Comparison of ENCODE assay signal across 8 cellular contexts in the genomic region with DNA sequence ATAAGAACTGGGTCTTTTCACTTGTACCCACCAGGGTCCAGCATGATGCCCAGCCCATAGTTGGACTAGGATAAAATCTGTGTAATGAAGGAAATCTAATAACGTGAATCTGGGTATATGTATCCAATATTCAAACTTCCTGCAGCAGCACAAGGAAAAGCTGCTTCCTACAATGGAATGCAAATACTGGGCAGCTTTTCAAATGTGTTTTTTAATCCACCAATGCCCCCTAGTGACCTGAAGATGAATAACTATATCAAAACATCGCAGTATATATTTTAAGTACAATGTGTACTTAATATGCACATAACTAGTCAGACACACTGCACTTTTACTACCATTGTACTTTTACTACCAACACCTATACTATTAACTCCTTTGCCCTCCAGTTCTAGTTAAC. TPM values are rescaled to one million over a fixed set of nuclear protein-coding genes. Genes with fewer than 3 reads are reported as not detected.
DNase-seq lines count a peak whose midpoint lies in the region; FAIRE-seq and TF ChIP-seq lines count a peak whose summit lies in the region.

No MANE protein-coding gene starts in this region.

- no peaks in the 10 kb centered on the region for H3K36me3 ChIP-seq in tibial nerve
- no peaks in the 10 kb centered on the region for H3K36me3 ChIP-seq in effector memory CD4-positive, alpha-beta T cell (ENCODE audit: control insufficient read depth, insufficient read depth, low read length)

- TF ChIP-seq CTCF in cardiac fibroblast (IDR thresholded peaks at IDR 0.05; ENCODE audit: low read depth, low read length) (peak; percentile 24), tibial nerve (IDR thresholded peaks at IDR 0.05) (peak; percentile 31 to 66 (median 51))

- no peaks in the 10 kb centered on the region for H3K9me3 ChIP-seq in tibial nerve
- no peaks in the 10 kb centered on the region for H3K9me3 ChIP-seq in effector memory CD4-positive, alpha-beta T cell (ENCODE audit: control insufficient read depth, low read length)

- WGBS in tibial nerve, 2 donors = 0 to 8% methylated on average over 2 of the region's 2 CpGs

- H3K27ac ChIP-seq in tibial nerve = peak overlapping the region; percentile 26 to 75 (median 33)
- no peak overlapping the region for H3K27ac ChIP-seq in effector memory CD4-positive, alpha-beta T cell (ENCODE audit: insufficient read depth, low read length, poor library complexity, severe bottlenecking)

- peaks cover 0 to 53% (median 4%) of the 10 kb centered on the region in 4 donors for H3K4me1 ChIP-seq in tibial nerve
- peaks cover 3% of the 10 kb centered on the region for H3K4me1 ChIP-seq in effector memory CD4-positive, alpha-beta T cell (ENCODE audit: control insufficient read depth, insufficient read depth, low read length, poor library complexity, severe bottlenecking)

- DNase-seq in ACHN = peak; percentile 52
- DNase-seq in GM12891 (ENCODE audit: insufficient read length, low spot score) = no peak
- peak; percentile 8 for DNase-seq in NCI-H2196 treated with DMSO at 0.1 percent for 48 hours (lab: John Stamatoyannopoulos, UW; ENCODE audit: unreplicated experiment)
- peak; percentile 77 to 78 for DNase-seq in cardiac fibroblast (ENCODE audit: low read depth in 2 of 2)
- DNase-seq in kidney tubule cell (ENCODE audit: low spot score) = peak; percentile 79
- DNase-seq in tibial nerve (ENCODE audit: low spot score in 2 of 2) = no peak
- no peak for DNase-seq in effector memory CD4-positive, alpha-beta T cell
- no peak for DNase-seq in activated T-cell treated with anti-CD3 and anti-CD28 coated beads for 4 hours

- H3K4me3 ChIP-seq in cardiac fibroblast (replicated peaks in 1 of 2; ENCODE audit: low read depth in 2 of 2, low read length in 2 of 2) = no peak overlapping the region
- H3K4me3 ChIP-seq in tibial nerve = peak overlapping the region in 1 of 4 donors; percentile 27
- no peak overlapping the region for H3K4me3 ChIP-seq in effector memory CD4-positive, alpha-beta T cell (ENCODE audit: insufficient read depth, low read depth, low read length, poor library complexity, severe bottlenecking)

- FAIRE-seq in GM12891 (lab: Jason Lieb, UNC) = peak; percentile 41

- no peak for TF ChIP-seq EP300 in tibial nerve (IDR thresholded peaks at IDR 0.05)

- no peaks in the 10 kb centered on the region for H3K27me3 ChIP-seq in tibial nerve
- no peaks in the 10 kb centered on the region for H3K27me3 ChIP-seq in effector memory CD4-positive, alpha-beta T cell (replicated peaks; ENCODE audit: control insufficient read depth, insufficient read depth, low read length, poor library complexity, severe bottlenecking)

- TF ChIP-seq POLR2A in GM12891 (IDR thresholded peaks at IDR 0.05; ENCODE audit: low read depth, low read length) (no peak), tibial nerve (IDR thresholded peaks at IDR 0.05) (no peak)

- in situ Hi-C loops in ACHN (cut with HindIII; ENCODE audit: low pct_ligation_motif_present, low pct_unique_long_range_greater_than_20kb, low sequenced_read_pairs) = loop anchor here (10.0 kb wide), 1 partner anchor 198 kb away; no protein-coding TSS in a partner anchor

TF ChIP-seq in GM12891, 5 proteins besides CTCF, POLR2A, EP300 and RAD21:
- TF ChIP-seq TAF1 (IDR thresholded peaks at IDR 0.05; ENCODE audit: low read depth, low read length) = no peak

RNA-seq across cellular contexts. Expression of a gene that starts 5.3 kb away (rescaled TPM):
- 24.8 TPM for polyA plus RNA-seq in GM12891 (2012; ENCODE audit: low read depth, missing spikeins)
- total RNA-seq in tibial nerve = 100 to 1,000 TPM in 1 of 4 donors, 10 to 100 TPM in 1, 1 to 10 TPM in 2; 3.9 to 115 (median 9.0) TPM

RNA-seq across cellular contexts. Expression of a gene that starts 5.4 kb away (rescaled TPM):
- 0.17 TPM for polyA plus RNA-seq in GM12891 (2012; ENCODE audit: low read depth, missing spikeins)
- 1 to 10 TPM in 1 of 4 donors, under 1 TPM in 1, not detected in 2; 0.22 to 1.5 TPM for total RNA-seq in tibial nerve

Comparison
In these comparisons a context has a peak if more than half of its experiments do, and no peak if none do; other contexts are left out.
1. DNase-seq: peak in ACHN (single experiment), NCI-H2196 treated with DMSO at 0.1 percent for 48 hours (single experiment), cardiac fibroblast (2 of 2) and kidney tubule cell (single experiment); none in GM12891 (single experiment), tibial nerve (0 of 2), effector memory CD4-positive, alpha-beta T cell (0 of 3) and activated T-cell treated with anti-CD3 and anti-CD28 coated beads for 4 hours (single experiment).